In the genomic region with DNA sequence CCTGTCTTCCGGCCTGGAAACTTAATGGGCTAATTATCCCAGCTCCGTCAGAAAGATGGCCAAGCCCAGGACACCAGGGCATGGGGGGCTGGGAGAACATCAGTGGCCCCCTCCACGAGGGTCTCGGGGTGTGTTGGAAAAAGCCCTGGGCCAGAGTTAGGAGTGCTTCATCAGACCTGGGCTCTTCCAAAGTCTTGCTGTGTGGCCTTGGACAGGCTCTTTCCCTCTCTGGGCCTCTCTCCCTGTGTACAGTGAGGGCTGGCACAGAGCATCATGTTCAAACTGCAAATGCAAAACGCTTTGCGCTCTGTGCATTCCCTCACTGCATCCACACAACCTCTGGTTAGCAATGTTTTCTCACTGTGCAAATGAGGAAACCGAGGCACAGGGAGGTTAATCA, we compare ENCODE assay signal across 26 cellular contexts. TPM values are rescaled to one million over a fixed set of nuclear protein-coding genes. Genes with fewer than 3 reads are reported as not detected.
"Had no signal": no experiment of that assay in that cellular context is flagged by ENCODE, and none has a peak within 500 bp of the region (broad histone marks: within the 10 kb centered on the region; RNA-seq: fewer than 3 reads in every experiment).

No MANE protein-coding gene starts in this region.

- H3K9ac ChIP-seq: parathyroid adenoma had no signal

- DNase-seq: naive thymus-derived CD4-positive, alpha-beta T cell; natural killer cell; occipital lobe; ovary; posterior cingulate gyrus; psoas muscle; right cardiac atrium; sigmoid colon; small intestine; stimulated activated CD4-positive, alpha-beta T cell treated with anti-CD3 and anti-CD28 coated beads, Interleukin-15, amount 100 ng/mL, for 24 hours; stimulated activated CD4-positive, alpha-beta T cell treated with anti-CD3 and anti-CD28 coated beads, Interleukin-2, amount 100 ng/mL, for 24 hours; stimulated activated CD4-positive, alpha-beta T cell treated with anti-CD3 and anti-CD28 coated beads, Interleukin-2, amount 100 ng/mL, for 48 hours; stimulated activated CD4-positive, alpha-beta T cell treated with anti-CD3 and anti-CD28 coated beads, Interleukin-4, amount 100 ng/mL, for 24 hours; stimulated activated naive CD4-positive, alpha-beta T cell; stimulated activated naive CD8-positive, alpha-beta T cell treated with anti-CD3 and anti-CD28 coated beads, Interleukin-15, amount 100 ng/mL, for 72 hours; stimulated activated naive CD8-positive, alpha-beta T cell treated with anti-CD3 and anti-CD28 coated beads, Interleukin-15, Interleukin-2, amounts not matched to agents 100 U/mL and 50 U/mL, for 24 hours; substantia nigra; testis; tibial artery; transverse colon; upper lobe of right lung; uterus had no signal

- ATAC-seq: naive thymus-derived CD4-positive, alpha-beta T cell; natural killer cell; psoas muscle; right lobe of liver; stimulated activated memory B cell treated with anti-CD40 and anti-IgM and Interleukin-4, amounts not matched to agents 10 μg/mL and 1 μg/mL and 100 μg/mL, for 72 hours; stimulated activated naive CD8-positive, alpha-beta T cell treated with anti-CD3 and anti-CD28 coated beads, Interleukin-15, amount 100 ng/mL, for 72 hours; stimulated activated naive CD8-positive, alpha-beta T cell treated with anti-CD3 and anti-CD28 coated beads, Interleukin-15, Interleukin-2, amounts not matched to agents 100 U/mL and 50 U/mL, for 24 hours; upper lobe of right lung had no signal

- H3K27ac ChIP-seq: ovary, parathyroid adenoma, psoas muscle, right lobe of liver, sigmoid colon, suprapubic skin, testis, tibial artery, transverse colon, upper lobe of right lung, uterus had no signal

- H3K4me3 ChIP-seq: ovary, psoas muscle, right lobe of liver, sigmoid colon, suprapubic skin, testis, tibial artery, transverse colon, upper lobe of right lung, uterus had no signal

- H3K79me2 ChIP-seq: parathyroid adenoma had no signal

- FAIRE-seq: small intestine had no signal

- H2AFZ ChIP-seq: parathyroid adenoma had no signal

- H3K27me3 ChIP-seq: ovary, right lobe of liver, sigmoid colon, suprapubic skin, testis, tibial artery, transverse colon, upper lobe of right lung, uterus had no signal

- H3K4me1 ChIP-seq: parathyroid adenoma, psoas muscle, sigmoid colon, suprapubic skin, testis, tibial artery, transverse colon, upper lobe of right lung, uterus had no signal

- H3K9me3 ChIP-seq: psoas muscle, right lobe of liver, suprapubic skin, testis, transverse colon, upper lobe of right lung, uterus had no signal

- H3K36me3 ChIP-seq: ovary, uterus had no signal

RNA-seq across cellular contexts. Expression of a gene that starts 48.3 kb away (rescaled TPM):
- polyA plus RNA-seq: naive thymus-derived CD4-positive, alpha-beta T cell had no signal
